Comparison of ENCODE assay signal across 9 cellular contexts in genomic region chr15:64144565-64145281, GRCh38. TPM values are rescaled to one million over a fixed set of nuclear protein-coding genes. Genes with fewer than 3 reads are reported as not detected.
DNase-seq lines count a peak whose midpoint lies in the region; ATAC-seq, FAIRE-seq and TF ChIP-seq lines count a peak whose summit lies in the region.
"Had no signal": no experiment of that assay in that cellular context is flagged by ENCODE, and none has a peak within 500 bp of the region (broad histone marks: within the 10 kb centered on the region; RNA-seq: fewer than 3 reads in every experiment).

No MANE protein-coding gene starts in this region.

- H3K79me2 ChIP-seq in MM.1S (ENCODE audit: low read length), result no peaks in the 10 kb centered on the region

- CTCF ChIA-PET in WTC11 (lab: Charles Lee), result interaction anchor here (0.5 to 4.9 kb wide), 3 partner anchors 9 to 162 kb away, joined by 3 to 39 read pairs (median 6); partner anchors contain the start of gene CIAO2A

- H3K9me3 Mint-ChIP-seq in WTC11, result no peaks in the 10 kb centered on the region
- H3K9me3 Mint-ChIP-seq in stimulated activated naive B cell treated with anti-CD40 and anti-IgM and Interleukin-4, amounts not matched to agents 10 μg/mL and 1 μg/mL and 100 μg/mL, for 72 hours, result no peaks in the 10 kb centered on the region

- H3K36me3 Mint-ChIP-seq in WTC11, result no peaks in the 10 kb centered on the region
- peaks cover 30 to 38% of the 10 kb centered on the region in 2 donors for H3K36me3 Mint-ChIP-seq in stimulated activated naive B cell treated with anti-CD40 and anti-IgM and Interleukin-4, amounts not matched to agents 10 μg/mL and 1 μg/mL and 100 μg/mL, for 72 hours

- peak; percentile 80 for ATAC-seq in HG02870 (IDR thresholded peaks at IDR 0.05; ENCODE audit: unreplicated experiment)
- no peak for ATAC-seq in WTC11
- peak; percentile 89 to 92 for ATAC-seq in stimulated activated naive B cell treated with anti-CD40 and anti-IgM and Interleukin-4, amounts not matched to agents 10 μg/mL and 1 μg/mL and 100 μg/mL, for 72 hours (replicated peaks)

- no peaks in the 10 kb centered on the region for H4K20me1 ChIP-seq in MM.1S (ENCODE audit: insufficient read depth, low read length)

- no peak overlapping the region for H3K4me3 ChIP-seq in MM.1S (ENCODE audit: low read length)

- no peaks in the 10 kb centered on the region for H3K4me1 ChIP-seq in MM.1S (ENCODE audit: low read length)

- no peak overlapping the region for H3K9ac ChIP-seq in MM.1S (ENCODE audit: low read length)

- no peak overlapping the region for H3K4me2 ChIP-seq in MM.1S (ENCODE audit: low read depth, low read length)

- FAIRE-seq in GM19239 (lab: Jason Lieb, UNC), result peak; percentile 91
- FAIRE-seq in D721Med (lab: Jason Lieb, UNC), result no peak

- no peaks in the 10 kb centered on the region for H3K36me3 ChIP-seq in MM.1S (replicated peaks; ENCODE audit: insufficient read depth, low read length)

- TF ChIP-seq CTCF in WTC11 (IDR thresholded peaks at IDR 0.05), result no peak
- TF ChIP-seq CTCF in MM.1S (IDR thresholded peaks at IDR 0.05; ENCODE audit: low read length), result no peak
- TF ChIP-seq CTCF in D721Med (IDR thresholded peaks at IDR 0.05; ENCODE audit: insufficient read depth, missing control alignments), result no peak

- no peak overlapping the region for H2AFZ ChIP-seq in MM.1S (ENCODE audit: low read length)

- no peaks in the 10 kb centered on the region for H3K9me2 ChIP-seq in MM.1S (replicated peaks; ENCODE audit: insufficient read depth, low read length)

- H3K4me1 Mint-ChIP-seq in WTC11, result peaks cover 4% of the 10 kb centered on the region
- H3K4me1 Mint-ChIP-seq in stimulated activated naive B cell treated with anti-CD40 and anti-IgM and Interleukin-4, amounts not matched to agents 10 μg/mL and 1 μg/mL and 100 μg/mL, for 72 hours, result peaks cover 27 to 44% of the 10 kb centered on the region in 2 donors

- no peaks in the 10 kb centered on the region for H3F3A ChIP-seq in MM.1S (ENCODE audit: insufficient read depth, low read length)

- POLR2A ChIA-PET in WTC11 (lab: Charles Lee), result no interaction called here

- no peaks in the 10 kb centered on the region for H3K27me3 ChIP-seq in MM.1S (replicated peaks; ENCODE audit: insufficient read depth, low read length)

- H3K27me3 Mint-ChIP-seq in WTC11 (ENCODE audit: low read depth), result peaks cover 5% of the 10 kb centered on the region
- H3K27me3 Mint-ChIP-seq in stimulated activated naive B cell treated with anti-CD40 and anti-IgM and Interleukin-4, amounts not matched to agents 10 μg/mL and 1 μg/mL and 100 μg/mL, for 72 hours, result no peaks in the 10 kb centered on the region

- DNase-seq in GM19239 (ENCODE audit: insufficient read length, low spot score) (peak; percentile 61), WTC11 (ENCODE audit: low spot score) (no peak), MM.1S (no peak), NCI-H1694 treated with DMSO at 0.1 percent for 48 hours (lab: John Stamatoyannopoulos, UW) (no peak), D721Med (ENCODE audit: insufficient read length, low spot score) (no peak)
- peak; percentile 61 for DNase-seq in stimulated activated naive B cell treated with anti-CD40 and anti-IgM and Interleukin-4, amounts not matched to agents 10 μg/mL and 1 μg/mL and 100 μg/mL, for 72 hours
- DNase-seq: NCI-H187 treated with DMSO at 0.1 percent for 48 hours; stimulated activated CD4-positive, alpha-beta T cell treated with anti-CD3 and anti-CD28 coated beads, Interleukin-2, amount 100 ng/mL, for 48 hours had no signal

- no peaks in the 10 kb centered on the region for H3K9me3 ChIP-seq in MM.1S (replicated peaks; ENCODE audit: insufficient read depth, low read length)

- no peak overlapping the region for H3K4me3 Mint-ChIP-seq in WTC11
- H3K4me3 Mint-ChIP-seq in stimulated activated naive B cell treated with anti-CD40 and anti-IgM and Interleukin-4, amounts not matched to agents 10 μg/mL and 1 μg/mL and 100 μg/mL, for 72 hours, result peak overlapping the region in 1 of 2 donors; percentile 7

- 0 out of 2 replicates have a peak overlapping the region, but pooled peaks have one; percentile 35 for H3K27ac Mint-ChIP-seq in WTC11
- peak overlapping the region; percentile 95 for H3K27ac Mint-ChIP-seq in stimulated activated naive B cell treated with anti-CD40 and anti-IgM and Interleukin-4, amounts not matched to agents 10 μg/mL and 1 μg/mL and 100 μg/mL, for 72 hours

- no peak overlapping the region for H3K27ac ChIP-seq in MM.1S (ENCODE audit: low read length)

TF ChIP-seq in WTC11, 78 proteins besides CTCF, POLR2A, EP300 and RAD21 (continues in another document):
- no peak for TF ChIP-seq GRHL2 (CRISPR knock-in tag; IDR thresholded peaks at IDR 0.05; ENCODE audit: insufficient replicate concordance, severe bottlenecking)
- no peak for TF ChIP-seq ATF3 (CRISPR knock-in tag; conservative IDR thresholded peaks at IDR 0.05)
- TF ChIP-seq, protein P1, sequence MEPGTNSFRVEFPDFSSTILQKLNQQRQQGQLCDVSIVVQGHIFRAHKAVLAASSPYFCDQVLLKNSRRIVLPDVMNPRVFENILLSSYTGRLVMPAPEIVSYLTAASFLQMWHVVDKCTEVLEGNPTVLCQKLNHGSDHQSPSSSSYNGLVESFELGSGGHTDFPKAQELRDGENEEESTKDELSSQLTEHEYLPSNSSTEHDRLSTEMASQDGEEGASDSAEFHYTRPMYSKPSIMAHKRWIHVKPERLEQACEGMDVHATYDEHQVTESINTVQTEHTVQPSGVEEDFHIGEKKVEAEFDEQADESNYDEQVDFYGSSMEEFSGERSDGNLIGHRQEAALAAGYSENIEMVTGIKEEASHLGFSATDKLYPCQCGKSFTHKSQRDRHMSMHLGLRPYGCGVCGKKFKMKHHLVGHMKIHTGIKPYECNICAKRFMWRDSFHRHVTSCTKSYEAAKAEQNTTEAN (CRISPR knock-in tag; IDR thresholded peaks at IDR 0.05), result no peak
- no peak for TF ChIP-seq NR3C1 (CRISPR knock-in tag; conservative IDR thresholded peaks at IDR 0.05; ENCODE audit: low read depth)
- no peak for TF ChIP-seq FOXJ3 (CRISPR knock-in tag; IDR thresholded peaks at IDR 0.05; ENCODE audit: borderline replicate concordance)
- no peak for TF ChIP-seq FOXK1 (CRISPR knock-in tag; IDR thresholded peaks at IDR 0.05)
- no peak for TF ChIP-seq ZNF532 (CRISPR knock-in tag; IDR thresholded peaks at IDR 0.05; ENCODE audit: borderline replicate concordance)
- no peak for TF ChIP-seq SOX15 (CRISPR knock-in tag; IDR thresholded peaks at IDR 0.05)
- TF ChIP-seq, protein P2, sequence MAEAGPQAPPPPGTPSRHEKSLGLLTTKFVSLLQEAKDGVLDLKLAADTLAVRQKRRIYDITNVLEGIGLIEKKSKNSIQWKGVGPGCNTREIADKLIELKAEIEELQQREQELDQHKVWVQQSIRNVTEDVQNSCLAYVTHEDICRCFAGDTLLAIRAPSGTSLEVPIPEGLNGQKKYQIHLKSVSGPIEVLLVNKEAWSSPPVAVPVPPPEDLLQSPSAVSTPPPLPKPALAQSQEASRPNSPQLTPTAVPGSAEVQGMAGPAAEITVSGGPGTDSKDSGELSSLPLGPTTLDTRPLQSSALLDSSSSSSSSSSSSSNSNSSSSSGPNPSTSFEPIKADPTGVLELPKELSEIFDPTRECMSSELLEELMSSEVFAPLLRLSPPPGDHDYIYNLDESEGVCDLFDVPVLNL (CRISPR knock-in tag; IDR thresholded peaks at IDR 0.05; ENCODE audit: borderline replicate concordance, low read depth), result no peak
- no peak for TF ChIP-seq ZNF396 (CRISPR knock-in tag; IDR thresholded peaks at IDR 0.05; ENCODE audit: borderline replicate concordance)

RNA-seq across cellular contexts. Expression of gene SNX22, which starts 6.8 kb away (rescaled TPM):
- total RNA-seq in WTC11 (2021), result 5.9 to 6.1 TPM (median 5.9 TPM) in 3 replicates

RNA-seq across cellular contexts. Expression of gene PPIB, which starts 18.1 kb away (rescaled TPM):
- total RNA-seq in WTC11 (2021), result 469 to 495 TPM (median 485 TPM) in 3 replicates

RNA-seq across cellular contexts. Expression of gene SNX1, which starts 48.9 kb away (rescaled TPM):
- 60.2 to 65.7 TPM (median 61.8 TPM) in 3 replicates for total RNA-seq in WTC11 (2021)

RNA-seq across cellular contexts. Expression of gene CIAO2A, which starts 51.1 kb away (rescaled TPM):
- total RNA-seq in WTC11 (2021), result 67.6 to 73.6 TPM (median 72.3 TPM) in 3 replicates

Comparison
In these comparisons a context has a peak if more than half of its experiments do, and no peak if none do; other contexts are left out.
1. DNase-seq: peak in GM19239 (single experiment) and stimulated activated naive B cell treated with anti-CD40 and anti-IgM and Interleukin-4, amounts not matched to agents 10 μg/mL and 1 μg/mL and 100 μg/mL, for 72 hours (single experiment); none in WTC11 (single experiment), MM.1S (single experiment), NCI-H1694 treated with DMSO at 0.1 percent for 48 hours (single experiment) and D721Med (single experiment).